In the genomic region with DNA sequence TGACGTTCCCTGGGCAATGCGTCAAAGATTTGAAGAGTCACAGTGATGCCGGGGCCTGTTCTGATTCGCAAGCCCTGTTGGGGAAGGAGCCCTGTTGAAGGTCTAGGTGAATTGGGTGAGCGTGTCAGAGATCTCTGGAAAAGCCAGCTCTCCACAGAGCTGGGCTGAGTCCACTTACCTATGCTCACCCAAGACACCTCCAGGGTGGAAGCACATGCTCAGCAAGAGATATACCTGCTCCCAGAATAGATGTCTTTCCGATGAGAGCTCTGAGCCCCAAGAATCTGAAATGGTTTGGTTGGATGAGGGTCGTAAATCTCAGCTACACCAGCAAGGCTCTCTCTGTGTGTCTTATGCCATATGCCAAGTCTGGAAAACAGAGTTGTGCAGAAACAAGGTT, we compare ENCODE assay signal across 18 cellular contexts. TPM values are rescaled to one million over a fixed set of nuclear protein-coding genes. Genes with fewer than 3 reads are reported as not detected.
DNase-seq lines count a peak whose midpoint lies in the region; ATAC-seq and TF ChIP-seq lines count a peak whose summit lies in the region.
"Had no signal": no experiment of that assay in that cellular context is flagged by ENCODE, and none has a peak within 500 bp of the region (broad histone marks: within the 10 kb centered on the region; RNA-seq: fewer than 3 reads in every experiment).

No MANE protein-coding gene starts in this region.

- ATAC-seq in GM23338, result no peak
- ATAC-seq in esophagus mucosa, result peak; percentile 26
- no peak for ATAC-seq in HG03139 (IDR thresholded peaks at IDR 0.05; ENCODE audit: unreplicated experiment)
- ATAC-seq: HCT116 had no signal

- H3K4me1 ChIP-seq in GM23338 (ENCODE audit: insufficient read depth) (peaks cover 32% of the 10 kb centered on the region), iPS-15b (ENCODE audit: control insufficient read depth, insufficient read depth, low read length) (peaks cover 7% of the 10 kb centered on the region)
- H3K4me1 ChIP-seq: BE2C had no signal

- H3K4me3 Mint-ChIP-seq in GM23338, result peak overlapping the region; percentile 84; the same call in 2 of the 3 replicates
- no peak overlapping the region for H3K4me3 Mint-ChIP-seq in MCF 10A (ENCODE audit: unreplicated experiment)
- H3K4me3 Mint-ChIP-seq: CD4-positive, CD25-positive, alpha-beta regulatory T cell; CD8-positive, alpha-beta memory T cell; HFFc6 had no signal

- H3K4me3 ChIP-seq in GM23338 (no peak overlapping the region), iPS-15b (ENCODE audit: low read depth, low read length) (peak overlapping the region; percentile 18)
- H3K4me3 ChIP-seq: GM23248 had no signal

- intact Hi-C loops in MCF 10A (cut with micrococcal nuclease), result loop anchor here (5.0 kb wide), 1 partner anchor 1487 kb away; no protein-coding TSS in a partner anchor

- no peak overlapping the region for H3K9ac ChIP-seq in iPS-15b (ENCODE audit: low read depth, low read length)
- H3K9ac ChIP-seq: GM23248 had no signal

- H3K9me3 Mint-ChIP-seq in GM23338 (no peaks in the 10 kb centered on the region; the same call in 2 of the 3 replicates), MCF 10A (ENCODE audit: unreplicated experiment) (no peaks in the 10 kb centered on the region)
- H3K9me3 Mint-ChIP-seq: CD4-positive, CD25-positive, alpha-beta regulatory T cell; HFFc6 had no signal

- no TSS peak for BruUV-seq in MCF 10A (replicated peaks; lab: Mats Ljungman, UMichigan)

- no peaks in the 10 kb centered on the region for H3F3A ChIP-seq in GM23338 (replicated peaks; ENCODE audit: low read depth)

- no peak for DNase-seq in GM23338 (ENCODE audit: low spot score)
- DNase-seq in DMS 273 treated with DMSO at 0.1 percent for 48 hours (lab: John Stamatoyannopoulos, UW), result no peak
- no peak for DNase-seq in AML-193 (lab: John Stamatoyannopoulos, UW)
- no peak for DNase-seq in MCF 10A (ENCODE audit: unreplicated experiment)
- DNase-seq: 8988T; BE2C; C1 segment of cervical spinal cord; CD4-positive, CD25-positive, alpha-beta regulatory T cell; CD8-positive, alpha-beta memory T cell; COR-L47; GM23248; HFFc6 had no signal

- CTCF ChIA-PET in MCF 10A (lab: Yijun Ruan, JAX), result interaction anchor here (0.5 to 1.6 kb wide), 5 partner anchors 30 to 886 kb away, joined by 3 to 7 read pairs (median 4); no protein-coding TSS in a partner anchor

- H3K27me3 Mint-ChIP-seq in GM23338 (ENCODE audit: insufficient read depth, low read depth, poor library complexity) (peaks cover 12% of the 10 kb centered on the region), MCF 10A (ENCODE audit: insufficient read depth, unreplicated experiment) (no peaks in the 10 kb centered on the region)

- H3K36me3 Mint-ChIP-seq in GM23338 (ENCODE audit: low read depth) (peaks cover 5% of the 10 kb centered on the region; the same call in 1 of the 3 replicates), MCF 10A (ENCODE audit: insufficient read depth, unreplicated experiment) (no peaks in the 10 kb centered on the region)
- H3K36me3 Mint-ChIP-seq: CD4-positive, CD25-positive, alpha-beta regulatory T cell; CD8-positive, alpha-beta memory T cell had no signal

- H3K27me3 ChIP-seq in GM23338 (ENCODE audit: insufficient read depth) (peaks cover 20% of the 10 kb centered on the region), iPS-15b (ENCODE audit: control insufficient read depth, insufficient read depth, low read length) (peaks cover 23% of the 10 kb centered on the region)
- H3K27me3 ChIP-seq: BE2C had no signal

- no peaks in the 10 kb centered on the region for H3K9me2 ChIP-seq in GM23338 (ENCODE audit: insufficient read depth)

- TF ChIP-seq CTCF in GM23338 (conservative IDR thresholded peaks at IDR 0.05; ENCODE audit: low read depth in 2 of 2), result no peak
- TF ChIP-seq CTCF in MCF 10A (IDR thresholded peaks at IDR 0.05; ENCODE audit: unreplicated experiment), result no peak

- no peaks in the 10 kb centered on the region for H3K79me2 ChIP-seq in GM23338 (replicated peaks; ENCODE audit: insufficient read depth)

- H3K36me3 ChIP-seq in GM23338 (ENCODE audit: insufficient read depth), result no peaks in the 10 kb centered on the region; the same call in 1 of the 2 replicates
- no peaks in the 10 kb centered on the region for H3K36me3 ChIP-seq in iPS-15b (ENCODE audit: control insufficient read depth, insufficient read depth, low read length)
- H3K36me3 ChIP-seq: BE2C had no signal

- H3K4me2 ChIP-seq in GM23338, result peak overlapping the region; percentile 81

- H2AFZ ChIP-seq in GM23338, result no peak overlapping the region
- H2AFZ ChIP-seq: GM23248 had no signal

- H4K20me1 ChIP-seq in GM23338 (replicated peaks; ENCODE audit: insufficient read depth), result no peaks in the 10 kb centered on the region

- POLR2A ChIA-PET in MCF 10A (lab: Yijun Ruan, JAX), result interaction anchor here (0.6 to 1.3 kb wide), 3 partner anchors 172 to 1312 kb away, joined by 3 to 4 read pairs (median 3); a partner anchor contains a TSS

- H3K4me1 Mint-ChIP-seq in GM23338 (peaks cover 40% of the 10 kb centered on the region), MCF 10A (ENCODE audit: insufficient read depth, unreplicated experiment) (no peaks in the 10 kb centered on the region)
- H3K4me1 Mint-ChIP-seq: CD4-positive, CD25-positive, alpha-beta regulatory T cell; CD8-positive, alpha-beta memory T cell had no signal

- H3K27ac ChIP-seq in GM23338 (ENCODE audit: low read depth), result no peak overlapping the region
- H3K27ac ChIP-seq: GM23248 had no signal

- H3K9me3 ChIP-seq in iPS-15b (ENCODE audit: control insufficient read depth, insufficient read depth, low read length), result peaks cover 5% of the 10 kb centered on the region
- H3K9me3 ChIP-seq: BE2C had no signal

- no peak overlapping the region for H3K27ac Mint-ChIP-seq in GM23338
- H3K27ac Mint-ChIP-seq in MCF 10A (ENCODE audit: low read depth, unreplicated experiment), result no peak overlapping the region
- H3K27ac Mint-ChIP-seq: CD4-positive, CD25-positive, alpha-beta regulatory T cell; CD8-positive, alpha-beta memory T cell; HFFc6 had no signal

TF ChIP-seq in GM23338, 12 proteins besides CTCF, POLR2A, EP300 and RAD21 (continues in another document):
- TF ChIP-seq JUNB (IDR thresholded peaks at IDR 0.05; ENCODE audit: unreplicated experiment) (no peak), EZH2 (IDR thresholded peaks at IDR 0.05; ENCODE audit: low read depth, unreplicated experiment) (no peak), EZH2phosphoT487 (IDR thresholded peaks at IDR 0.05; ENCODE audit: unreplicated experiment) (no peak), NANOG (IDR thresholded peaks at IDR 0.05; ENCODE audit: borderline replicate concordance) (no peak), CREB1 (CRISPR knock-in tag; IDR thresholded peaks at IDR 0.05; ENCODE audit: low read depth) (no peak)

RNA-seq across cellular contexts. Expression of a gene that starts 1.7 kb away (rescaled TPM):
- 7.8 and 10.1 TPM in 2 replicates for total RNA-seq in GM23338 (2014; rRNA removed; shearing (Covaris generic))
- polyA plus RNA-seq in GM23338 (2016; fragmentation: Nextera tagmentation; extraction: Ambion mirVana), result 2.1 and 2.2 TPM in 2 replicates
- total RNA-seq in esophagus mucosa, result 0.72 TPM
- total RNA-seq in MCF 10A (2022), result 0.05 TPM in 1 of 2 replicates, not detected in the other
- total RNA-seq: CD4-positive, CD25-positive, alpha-beta regulatory T cell; CD8-positive, alpha-beta memory T cell; GM23248; HFFc6; HT-29 had no signal
- polyA plus RNA-seq: CD4-positive, CD25-positive, alpha-beta regulatory T cell; CD8-positive, alpha-beta memory T cell; GM23248 had no signal

RNA-seq across cellular contexts. Expression of a gene that starts 59.2 kb away (rescaled TPM):
- total RNA-seq in GM23338 (2014; rRNA removed; shearing (Covaris generic)), result not detected in 2 replicates
- 0.16 and 0.39 TPM in 2 replicates for polyA plus RNA-seq in GM23338 (2016; fragmentation: Nextera tagmentation; extraction: Ambion mirVana)
- total RNA-seq in esophagus mucosa (not detected), MCF 10A (2022) (not detected in 2 replicates)
- total RNA-seq: CD4-positive, CD25-positive, alpha-beta regulatory T cell; CD8-positive, alpha-beta memory T cell; GM23248; H7 had no signal
- polyA plus RNA-seq: CD4-positive, CD25-positive, alpha-beta regulatory T cell; CD8-positive, alpha-beta memory T cell; GM23248 had no signal
